ENCODE assay signal across 20 cellular contexts in the genomic region with DNA sequence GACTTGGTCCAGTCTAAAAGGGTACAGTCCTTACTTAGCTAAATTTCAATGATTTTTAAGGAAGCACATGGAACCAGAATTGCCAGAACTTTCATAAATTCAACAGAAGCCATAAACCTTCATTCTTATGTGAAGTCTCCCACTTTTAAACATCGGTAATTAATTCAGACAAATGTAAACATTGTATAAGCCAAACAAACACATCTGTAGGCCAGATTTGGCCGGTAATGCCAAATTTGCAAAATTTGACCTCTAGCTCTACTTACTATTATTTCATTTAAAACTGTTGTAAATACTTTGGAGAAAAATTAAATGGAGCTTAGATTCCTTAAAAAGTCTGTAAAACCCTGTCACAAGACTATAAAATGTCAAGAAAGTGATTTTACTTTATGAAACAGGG.
A peak's percentile ranks its signal among the peaks of the same experiment; 100 is the strongest.
DNase-seq lines count a peak whose midpoint lies in the region; ATAC-seq, FAIRE-seq and TF ChIP-seq lines count a peak whose summit lies in the region.
"Had no signal": no experiment of that assay in that cellular context is flagged by ENCODE, and none has a peak within 500 bp of the region (broad histone marks: within the 10 kb centered on the region; RNA-seq: fewer than 3 reads in every experiment).

No MANE protein-coding gene starts in this region.

- ATAC-seq in PC-3 = no peak
- no peak for ATAC-seq in GM19452 (IDR thresholded peaks at IDR 0.05; ENCODE audit: unreplicated experiment)

- H4K20me1 ChIP-seq in PC-3 (ENCODE audit: low read length) = no peaks in the 10 kb centered on the region
- H4K20me1 ChIP-seq in keratinocyte (ENCODE audit: control insufficient read depth, extremely low read depth, insufficient read depth, low read length) = no peaks in the 10 kb centered on the region

- no peak for TF ChIP-seq POLR2A in vagina (IDR thresholded peaks at IDR 0.05)

- H3K27ac Mint-ChIP-seq in chondrocyte (ENCODE audit: unreplicated experiment) = peak overlapping the region; percentile 80
- H3K27ac Mint-ChIP-seq: activated naive CD8-positive, alpha-beta T cell treated with anti-CD3 and anti-CD28 coated beads, Interleukin-2, amount 10 ng/mL, durations not matched to agents 7 days and 5 days; activated T-cell treated with anti-CD3 and anti-CD28 coated beads, Interleukin-2, amount 50 U/mL, for 24 hours; endodermal cell; immature natural killer cell had no signal

- BruUV-seq in PC-3 (replicated peaks; lab: Mats Ljungman, UMichigan) = no TSS peak

- DNase-seq in PC-3 (no peak), chondrocyte (ENCODE audit: low spot score) (no peak), keratinocyte (ENCODE audit: low read depth, low spot score) (no peak), vagina (ENCODE audit: extremely low spot score in 2 of 2) (no peak), mucosa of gallbladder (ENCODE audit: low spot score) (no peak), GM20000 (ENCODE audit: low spot score) (no peak)
- DNase-seq: activated CD4-positive, alpha-beta T cell treated with anti-CD3 and anti-CD28 coated beads, Interleukin-2, amount 50 U/mL, for 48 hours; activated naive CD8-positive, alpha-beta T cell treated with anti-CD3 and anti-CD28 coated beads, Interleukin-2, amount 10 ng/mL, durations not matched to agents 7 days and 5 days; activated T-cell treated with anti-CD3 and anti-CD28 coated beads, Interleukin-2, amount 50 U/mL, for 24 hours; endodermal cell; immature natural killer cell; MV-4-11; NCI-H2081 treated with DMSO at 0.1 percent for 48 hours; stimulated activated CD4-positive, alpha-beta T cell treated with anti-CD3 and anti-CD28 coated beads, Interleukin-1b, Interleukin-23, amount 100 ng/mL, for 48 hours; testis had no signal

- H3K9me3 Mint-ChIP-seq in chondrocyte (ENCODE audit: low read depth) = no peaks in the 10 kb centered on the region
- H3K9me3 Mint-ChIP-seq: activated naive CD8-positive, alpha-beta T cell treated with anti-CD3 and anti-CD28 coated beads, Interleukin-2, amount 10 ng/mL, durations not matched to agents 7 days and 5 days; activated T-cell treated with anti-CD3 and anti-CD28 coated beads, Interleukin-2, amount 50 U/mL, for 24 hours; central memory CD8-positive, alpha-beta T cell had no signal

- no peak overlapping the region for H3K4me3 Mint-ChIP-seq in chondrocyte (ENCODE audit: unreplicated experiment)
- H3K4me3 Mint-ChIP-seq: activated naive CD8-positive, alpha-beta T cell treated with anti-CD3 and anti-CD28 coated beads, Interleukin-2, amount 10 ng/mL, durations not matched to agents 7 days and 5 days; activated T-cell treated with anti-CD3 and anti-CD28 coated beads, Interleukin-2, amount 50 U/mL, for 24 hours; central memory CD8-positive, alpha-beta T cell; endodermal cell; immature natural killer cell; neural crest cell had no signal

- no peaks in the 10 kb centered on the region for H3K36me3 Mint-ChIP-seq in chondrocyte (ENCODE audit: low read depth)
- H3K36me3 Mint-ChIP-seq: activated naive CD8-positive, alpha-beta T cell treated with anti-CD3 and anti-CD28 coated beads, Interleukin-2, amount 10 ng/mL, durations not matched to agents 7 days and 5 days; immature natural killer cell had no signal

- dilution Hi-C loops in keratinocyte (cut with MboI; ENCODE audit: extremely low pct_ligation_motif_present, low sequenced_read_pairs) = no loop called here

- H2AFZ ChIP-seq in PC-3 (ENCODE audit: low read length) (peak overlapping the region; percentile 2; the same call in 1 of the 2 replicates), keratinocyte (ENCODE audit: control insufficient read depth, low read length) (peak overlapping the region; percentile 57)
- H2AFZ ChIP-seq: PC-9 had no signal

- H3K4me3 ChIP-seq in PC-3 (ENCODE audit: low read length) (no peak overlapping the region), keratinocyte (ENCODE audit: control insufficient read depth in 2 of 3, extremely low read depth in 1 of 3, insufficient read depth in 2 of 3, low read depth in 1 of 3, low read length in 3 of 3) (no peak overlapping the region), vagina (no peak overlapping the region)
- H3K4me3 ChIP-seq: PC-9, testis had no signal

- no peaks in the 10 kb centered on the region for H3K9me2 ChIP-seq in PC-3 (replicated peaks; ENCODE audit: low read length)

- TF ChIP-seq CTCF in PC-3 (conservative IDR thresholded peaks at IDR 0.05; ENCODE audit: low read depth, low read length) (no peak), chondrocyte (IDR thresholded peaks at IDR 0.05) (no peak), keratinocyte (optimal IDR thresholded peaks at IDR 0.05 in 1 of 3, IDR thresholded peaks at IDR 0.05 in 1 of 3, conservative IDR thresholded peaks at IDR 0.05 in 1 of 3; ENCODE audit: extremely low read depth in 1 of 3, insufficient read depth in 2 of 3, low read length in 3 of 3) (no peak), vagina (IDR thresholded peaks at IDR 0.05) (no peak), GM20000 (IDR thresholded peaks at IDR 0.05; ENCODE audit: extremely low read depth, missing control alignments) (no peak)

- H3F3A ChIP-seq in PC-3 (ENCODE audit: low read length, unreplicated experiment) = no peaks in the 10 kb centered on the region

- no peak for FAIRE-seq in keratinocyte (lab: Jason Lieb, UNC)

- H3K79me2 ChIP-seq in PC-3 (ENCODE audit: low read length) = no peaks in the 10 kb centered on the region
- no peaks in the 10 kb centered on the region for H3K79me2 ChIP-seq in keratinocyte (ENCODE audit: control insufficient read depth, insufficient read depth, low read length)

- POLR2A ChIA-PET in PC-3 (lab: Charles Lee; ENCODE audit: unreplicated experiment) = no interaction called here

- H3K27me3 ChIP-seq in PC-3 (ENCODE audit: low read length) = no peaks in the 10 kb centered on the region
- no peaks in the 10 kb centered on the region for H3K27me3 ChIP-seq in keratinocyte (ENCODE audit: control insufficient read depth, extremely low read depth, insufficient read depth, low read length)
- H3K27me3 ChIP-seq in vagina = no peaks in the 10 kb centered on the region
- H3K27me3 ChIP-seq: testis had no signal

- CTCF ChIA-PET in PC-3 (lab: Charles Lee) = no interaction called here

- H3K9me3 ChIP-seq in PC-3 (ENCODE audit: low read length) (no peaks in the 10 kb centered on the region), keratinocyte (ENCODE audit: control insufficient read depth, low read depth, low read length) (no peaks in the 10 kb centered on the region), vagina (no peaks in the 10 kb centered on the region)
- H3K9me3 ChIP-seq: testis had no signal

- H3K9me1 ChIP-seq in keratinocyte (ENCODE audit: control insufficient read depth, extremely low read depth, insufficient read depth, low read length) = no peaks in the 10 kb centered on the region

- H3K36me3 ChIP-seq in PC-3 (ENCODE audit: low read depth, low read length) = no peaks in the 10 kb centered on the region
- H3K36me3 ChIP-seq in keratinocyte (ENCODE audit: control insufficient read depth in 2 of 2, extremely low read depth in 1 of 2, insufficient read depth in 2 of 2, low read length in 2 of 2) = no peaks in the 10 kb centered on the region
- H3K36me3 ChIP-seq in vagina = no peaks in the 10 kb centered on the region

- peaks cover 18% of the 10 kb centered on the region for H3K4me1 Mint-ChIP-seq in chondrocyte (ENCODE audit: low read depth)
- H3K4me1 Mint-ChIP-seq: activated naive CD8-positive, alpha-beta T cell treated with anti-CD3 and anti-CD28 coated beads, Interleukin-2, amount 10 ng/mL, durations not matched to agents 7 days and 5 days; central memory CD8-positive, alpha-beta T cell; endodermal cell; immature natural killer cell; neural crest cell had no signal

- peak overlapping the region; percentile 12; the same call in 1 of the 2 replicates for H3K9ac ChIP-seq in PC-3 (ENCODE audit: low read length)
- H3K9ac ChIP-seq in keratinocyte (ENCODE audit: control insufficient read depth, extremely low read depth, insufficient read depth, low read length) = no peak overlapping the region

- no peaks in the 10 kb centered on the region for H3K27me3 Mint-ChIP-seq in chondrocyte (ENCODE audit: low read depth)

- peaks cover 23% of the 10 kb centered on the region for H3K4me1 ChIP-seq in PC-3 (ENCODE audit: insufficient read depth, low read length)
- peaks cover 12% of the 10 kb centered on the region for H3K4me1 ChIP-seq in keratinocyte (ENCODE audit: control insufficient read depth, extremely low read depth, insufficient read depth, low read length)
- H3K4me1 ChIP-seq in vagina = peaks cover 10% of the 10 kb centered on the region
- H3K4me1 ChIP-seq: testis had no signal

- H3K27ac ChIP-seq in PC-3 (ENCODE audit: low read length) (peak overlapping the region; percentile 58), keratinocyte (ENCODE audit: control insufficient read depth, insufficient read depth, low read length) (no peak overlapping the region), vagina (peak overlapping the region; percentile 16)
- H3K27ac ChIP-seq: C4-2B, PC-9, testis had no signal

- intact Hi-C loops in PC-3 (cut with micrococcal nuclease) = no loop called here
- intact Hi-C loops in vagina (cut with DNase I) = no loop called here

- H3K4me2 ChIP-seq in PC-3 (ENCODE audit: low read length) = peak overlapping the region; percentile 5
- no peak overlapping the region for H3K4me2 ChIP-seq in keratinocyte (ENCODE audit: control insufficient read depth, extremely low read depth, insufficient read depth, low read depth, low read length)
- H3K4me2 ChIP-seq: PC-9 had no signal
